8 cellular contexts compared by ENCODE assay signal in genomic region chr10:58267713-58268453, GRCh38. TPM values are rescaled to one million over a fixed set of nuclear protein-coding genes. Genes with fewer than 3 reads are reported as not detected.
DNase-seq lines count a peak whose midpoint lies in the region; TF ChIP-seq lines count a peak whose summit lies in the region.

Gene IPMK, minus strand, starts transcription at chr10:58267894. Its CDS starts 283 bp downstream, at chr10:58267611.

- peaks cover 29% of the 10 kb centered on the region for H3K4me1 ChIP-seq in neuron (ENCODE audit: insufficient read depth, low read length)
- peaks cover 5 to 45% (median 42%) of the 10 kb centered on the region in 5 donors for H3K4me1 ChIP-seq in subcutaneous abdominal adipose tissue (ENCODE audit: control insufficient read depth in 5 of 5, insufficient read depth in 5 of 5, low read length in 5 of 5)

- H3K4me3 ChIP-seq in foreskin fibroblast (ENCODE audit: low read depth in 1 of 2, low read length in 2 of 2) = peak within 1 kb of the TSS; percentile 78 to 87
- peak within 1 kb of the TSS; percentile 81 for H3K4me3 ChIP-seq in neuron (ENCODE audit: low read length)
- peak within 1 kb of the TSS; percentile 86 to 98 (median 91) for H3K4me3 ChIP-seq in subcutaneous abdominal adipose tissue (ENCODE audit: low read depth in 1 of 5, low read length in 5 of 5)

- no peak for TF ChIP-seq CTCF in foreskin fibroblast (IDR thresholded peaks at IDR 0.05; ENCODE audit: low read depth, low read length)

- H2AFZ ChIP-seq in neuron (ENCODE audit: low read depth, low read length) = peak within 1 kb of the TSS; percentile 96

- peak within 1 kb of the TSS; percentile 74 to 96 (median 86) for H3K9ac ChIP-seq in subcutaneous abdominal adipose tissue (ENCODE audit: low read length in 5 of 5)

- H3K27me3 ChIP-seq in neuron (ENCODE audit: insufficient read depth, low read length) (no peaks in the 10 kb centered on the region), subcutaneous abdominal adipose tissue (ENCODE audit: control insufficient read depth in 5 of 5, insufficient read depth in 4 of 5, low read length in 5 of 5) (no peaks in the 10 kb centered on the region)

- DNase-seq in ELF-1 (ENCODE audit: low read depth, low spot score) = peak; percentile 92
- peak; percentile 73 for DNase-seq in GOT3 (lab: John Stamatoyannopoulos, UW)
- peak; percentile 89 for DNase-seq in LHCN-M2 (ENCODE audit: low read depth)
- DNase-seq in SHP77 treated with DMSO at 0.1 percent for 48 hours (lab: John Stamatoyannopoulos, UW) = peak; percentile 23
- DNase-seq in activated gamma-delta T cell (lab: John Stamatoyannopoulos, UW) = peak; percentile 99
- peak; percentile 91 to 97 for DNase-seq in foreskin fibroblast

- H3K36me3 ChIP-seq in neuron (ENCODE audit: insufficient read depth, low read length) (no peaks in the 10 kb centered on the region), subcutaneous abdominal adipose tissue (ENCODE audit: control insufficient read depth in 5 of 5, insufficient read depth in 5 of 5, low read length in 5 of 5) (no peaks in the 10 kb centered on the region)

- peak within 1 kb of the TSS; percentile 94 for H3K27ac ChIP-seq in subcutaneous abdominal adipose tissue (ENCODE audit: low read depth, low read length)

- H3K9me3 ChIP-seq in neuron (ENCODE audit: low read length) (no peaks in the 10 kb centered on the region), subcutaneous abdominal adipose tissue (ENCODE audit: control insufficient read depth in 5 of 5, low read length in 5 of 5) (no peaks in the 10 kb centered on the region)

RNA-seq across cellular contexts. Expression of gene IPMK, which starts in this region (rescaled TPM):
- 6.8 and 7.6 TPM in 2 replicates for total RNA-seq in LHCN-M2 (2014; rRNA removed)
- 1.1 TPM for polyA plus RNA-seq in LHCN-M2 (2012)

Comparison
In these comparisons a context has a peak if more than half of its experiments do, and no peak if none do; other contexts are left out.
1. Peak in every context shown above with its lines: DNase-seq, H3K4me3 ChIP-seq and H3K27ac ChIP-seq.
2. DNase-seq: peak in every context shown above with its lines; median percentile 99 in activated gamma-delta T cell; 94 in foreskin fibroblast; 92 in ELF-1; 89 in LHCN-M2; 73 in GOT3; 23 in SHP77 treated with DMSO at 0.1 percent for 48 hours.